ENCODE assay signal across 27 cellular contexts in genomic region chr2:239687441-239687840, GRCh38.
"Had no signal": no experiment of that assay in that cellular context is flagged by ENCODE, and none has a peak within 500 bp of the region (broad histone marks: within the 10 kb centered on the region; RNA-seq: fewer than 3 reads in every experiment).

No MANE protein-coding gene starts in this region.

- H3K4me1 ChIP-seq: sigmoid colon, SJCRH30, uterus had no signal

- H3K4me1 Mint-ChIP-seq: activated CD4-positive, alpha-beta T cell treated with anti-CD3 and anti-CD28 coated beads, Interleukin-2, amount 10 ng/mL, durations not matched to agents 7 days and 5 days; activated naive CD4-positive, alpha-beta T cell treated with anti-CD3 and anti-CD28 coated beads, Interleukin-2, amount 10 ng/mL, durations not matched to agents 7 days and 5 days had no signal

- ATAC-seq: activated CD8-positive, alpha-beta T cell treated with anti-CD3 and anti-CD28 coated beads, Interleukin-2, amount 10 ng/mL, durations not matched to agents 7 days and 5 days had no signal

- H3K36me3 ChIP-seq: brain microvascular endothelial cell, heart right ventricle, left ventricle myocardium inferior, ovary, sigmoid colon, SJCRH30, thoracic aorta, uterus had no signal

- H3K27ac ChIP-seq: brain microvascular endothelial cell, heart right ventricle, left ventricle myocardium inferior, ovary, sigmoid colon, SJCRH30, thoracic aorta, uterus had no signal

- H3K4me3 ChIP-seq: heart right ventricle, left ventricle myocardium inferior, lung, ovary, sigmoid colon, SJCRH30, thoracic aorta, uterus had no signal

- H3K4me3 Mint-ChIP-seq: activated CD4-positive, alpha-beta T cell treated with anti-CD3 and anti-CD28 coated beads, Interleukin-2, amount 10 ng/mL, durations not matched to agents 7 days and 5 days; activated CD8-positive, alpha-beta T cell treated with anti-CD3 and anti-CD28 coated beads, Interleukin-2, amount 10 ng/mL, durations not matched to agents 7 days and 5 days; activated naive CD4-positive, alpha-beta T cell treated with anti-CD3 and anti-CD28 coated beads, Interleukin-2, amount 10 ng/mL, durations not matched to agents 7 days and 5 days; activated T-cell treated with anti-CD3 and anti-CD28 coated beads, Interleukin-2, amount 50 U/mL, for 24 hours; nephron had no signal

- H3K9me3 Mint-ChIP-seq: activated CD4-positive, alpha-beta T cell treated with anti-CD3 and anti-CD28 coated beads, Interleukin-2, amount 10 ng/mL, durations not matched to agents 7 days and 5 days; activated naive CD4-positive, alpha-beta T cell treated with anti-CD3 and anti-CD28 coated beads, Interleukin-2, amount 10 ng/mL, durations not matched to agents 7 days and 5 days; activated T-cell treated with anti-CD3 and anti-CD28 coated beads, Interleukin-2, amount 50 U/mL, for 24 hours had no signal

- H3K27ac Mint-ChIP-seq: activated CD4-positive, alpha-beta T cell treated with anti-CD3 and anti-CD28 coated beads, Interleukin-2, amount 10 ng/mL, durations not matched to agents 7 days and 5 days; activated CD8-positive, alpha-beta T cell treated with anti-CD3 and anti-CD28 coated beads, Interleukin-2, amount 10 ng/mL, durations not matched to agents 7 days and 5 days; activated naive CD4-positive, alpha-beta T cell treated with anti-CD3 and anti-CD28 coated beads, Interleukin-2, amount 10 ng/mL, durations not matched to agents 7 days and 5 days; activated T-cell treated with anti-CD3 and anti-CD28 coated beads, Interleukin-2, amount 50 U/mL, for 24 hours; progenitor cell of endocrine pancreas had no signal

- H3K27me3 ChIP-seq: brain microvascular endothelial cell, ovary, uterus had no signal

- H3K36me3 Mint-ChIP-seq: activated naive CD4-positive, alpha-beta T cell treated with anti-CD3 and anti-CD28 coated beads, Interleukin-2, amount 10 ng/mL, durations not matched to agents 7 days and 5 days had no signal

- DNase-seq: activated CD4-positive, alpha-beta T cell treated with anti-CD3 and anti-CD28 coated beads, Interleukin-2, amount 10 ng/mL, durations not matched to agents 7 days and 5 days; activated CD4-positive, CD25-positive, alpha-beta regulatory T cell treated with anti-CD3 and anti-CD28 coated beads, Interleukin-2, amount 50 U/mL, for 72 hours; activated CD8-positive, alpha-beta T cell treated with anti-CD3 and anti-CD28 coated beads, Interleukin-2, amount 10 ng/mL, durations not matched to agents 7 days and 5 days; activated gamma-delta T cell; activated naive CD4-positive, alpha-beta T cell treated with anti-CD3 and anti-CD28 coated beads, Interleukin-2, amount 10 ng/mL, durations not matched to agents 7 days and 5 days; activated T-cell treated with anti-CD3 and anti-CD28 coated beads, Interleukin-2, amount 50 U/mL, for 24 hours; amniotic stem cell; brain microvascular endothelial cell; central memory CD4-positive, alpha-beta T cell; dermis blood vessel endothelial cell; effector memory CD4-positive, alpha-beta T cell; erythroblast; heart right ventricle; left ventricle myocardium inferior; ovary; sigmoid colon; SJCRH30; small intestine; stimulated activated CD4-positive, alpha-beta T cell treated with anti-CD3 and anti-CD28 coated beads, Interleukin-1b, Interleukin-23, amount 100 ng/mL, for 48 hours; stimulated activated naive CD4-positive, alpha-beta T cell; T-helper 2 cell; trophoblast cell; uterus had no signal
